8 cellular contexts compared by ENCODE assay signal in genomic region chr20:44910690-44911262, GRCh38. TPM values are rescaled to one million over a fixed set of nuclear protein-coding genes. Genes with fewer than 3 reads are reported as not detected.
DNase-seq lines count a peak whose midpoint lies in the region; ATAC-seq and TF ChIP-seq lines count a peak whose summit lies in the region.

No MANE protein-coding gene starts in this region.

- no peak for TF ChIP-seq CTCF in foreskin fibroblast (IDR thresholded peaks at IDR 0.05; ENCODE audit: low read depth, low read length)

- POLR2A ChIA-PET in T-cell (lab: Charles Lee): no interaction called here

- peak; percentile 22 for DNase-seq in NCI-H345 (lab: John Stamatoyannopoulos, UW)
- no peak for DNase-seq in NCI-H345 treated with DMSO at 0.1 percent for 48 hours (lab: John Stamatoyannopoulos, UW; ENCODE audit: unreplicated experiment)
- DNase-seq in T-cell: no peak
- peak in 1 of 2 donors; percentile 14 for DNase-seq in foreskin fibroblast
- DNase-seq in stimulated activated naive B cell treated with anti-CD40 and anti-IgM and Interleukin-4, amounts not matched to agents 10 μg/mL and 1 μg/mL and 100 μg/mL, for 72 hours: no peak
- DNase-seq in central memory CD4-positive, alpha-beta T cell: no peak
- no peak for DNase-seq in NK-92 (lab: John Stamatoyannopoulos, UW; ENCODE audit: unreplicated experiment)

- H3K36me3 Mint-ChIP-seq in T-cell: peaks cover 28% of the 10 kb centered on the region
- peaks cover 18 to 27% of the 10 kb centered on the region in 2 donors for H3K36me3 Mint-ChIP-seq in stimulated activated naive B cell treated with anti-CD40 and anti-IgM and Interleukin-4, amounts not matched to agents 10 μg/mL and 1 μg/mL and 100 μg/mL, for 72 hours

- no peaks in the 10 kb centered on the region for H3K9me3 Mint-ChIP-seq in T-cell
- no peaks in the 10 kb centered on the region for H3K9me3 Mint-ChIP-seq in stimulated activated naive B cell treated with anti-CD40 and anti-IgM and Interleukin-4, amounts not matched to agents 10 μg/mL and 1 μg/mL and 100 μg/mL, for 72 hours

- peaks cover 30 to 35% (median 35%) of the 10 kb centered on the region in 3 donors for H3K4me1 Mint-ChIP-seq in T-cell
- peaks cover 17 to 34% of the 10 kb centered on the region in 2 donors for H3K4me1 Mint-ChIP-seq in stimulated activated naive B cell treated with anti-CD40 and anti-IgM and Interleukin-4, amounts not matched to agents 10 μg/mL and 1 μg/mL and 100 μg/mL, for 72 hours

- H3K4me3 Mint-ChIP-seq in T-cell: peak overlapping the region; percentile 77 to 87 (median 82)
- H3K4me3 Mint-ChIP-seq in stimulated activated naive B cell treated with anti-CD40 and anti-IgM and Interleukin-4, amounts not matched to agents 10 μg/mL and 1 μg/mL and 100 μg/mL, for 72 hours: peak overlapping the region; percentile 89 to 95

- H3K27ac Mint-ChIP-seq in T-cell: peak overlapping the region in 1 of 2 donors; percentile 66
- peak overlapping the region; percentile 80 for H3K27ac Mint-ChIP-seq in stimulated activated naive B cell treated with anti-CD40 and anti-IgM and Interleukin-4, amounts not matched to agents 10 μg/mL and 1 μg/mL and 100 μg/mL, for 72 hours

- peak overlapping the region; percentile 70 to 77 for H3K4me3 ChIP-seq in foreskin fibroblast (ENCODE audit: low read depth in 1 of 2, low read length in 2 of 2)

- H3K27me3 Mint-ChIP-seq in T-cell: no peaks in the 10 kb centered on the region
- H3K27me3 Mint-ChIP-seq in stimulated activated naive B cell treated with anti-CD40 and anti-IgM and Interleukin-4, amounts not matched to agents 10 μg/mL and 1 μg/mL and 100 μg/mL, for 72 hours: no peaks in the 10 kb centered on the region

- CTCF ChIA-PET in T-cell (lab: Charles Lee): interaction anchor here in 1 of 2 donors (1.7 kb wide), 1 partner anchor 23 kb away, joined by 10 read pairs; no protein-coding TSS in a partner anchor

- ATAC-seq in T-cell (replicated peaks in 1 of 4): no peak
- no peak for ATAC-seq in stimulated activated naive B cell treated with anti-CD40 and anti-IgM and Interleukin-4, amounts not matched to agents 10 μg/mL and 1 μg/mL and 100 μg/mL, for 72 hours (replicated peaks)
- ATAC-seq in HG03139 (IDR thresholded peaks at IDR 0.05; ENCODE audit: unreplicated experiment): no peak

RNA-seq across cellular contexts. Expression of gene PABPC1L, which starts 0.9 kb away (rescaled TPM):
- total RNA-seq in T-cell: 10 to 100 TPM; 45.6 to 66.2 (median 58.2) TPM

RNA-seq across cellular contexts. Expression of gene YWHAB, which starts 25.3 kb away (rescaled TPM):
- 100 to 1,000 TPM; 198 to 233 (median 205) TPM for total RNA-seq in T-cell

RNA-seq across cellular contexts. Expression of gene TOMM34, which starts 49.4 kb away (rescaled TPM):
- 10 to 100 TPM in 3 of 5 donors, 1 to 10 TPM in 2; 7.8 to 12.8 (median 11.4) TPM for total RNA-seq in T-cell

RNA-seq across cellular contexts. Expression of gene STK4, which starts 55.5 kb away (rescaled TPM):
- 100 to 1,000 TPM; 244 to 315 (median 271) TPM for total RNA-seq in T-cell
